Comparison of ENCODE assay signal across 8 cellular contexts in genomic region chr2:190533968-190534309, GRCh38. TPM values are rescaled to one million over a fixed set of nuclear protein-coding genes. Genes with fewer than 3 reads are reported as not detected.
DNase-seq lines count a peak whose midpoint lies in the region; ATAC-seq and TF ChIP-seq lines count a peak whose summit lies in the region.

No MANE protein-coding gene starts in this region.

- H3K27ac ChIP-seq in upper lobe of left lung: peak overlapping the region; percentile 94 to 99 (median 96)

- peaks cover 25% of the 10 kb centered on the region for H3K36me3 Mint-ChIP-seq in natural killer cell treated with Interleukin-12 subunit alpha and Interleukin-12 subunit beta and Interleukin-15 and Interleukin-18, amount 100 ng/mL, for 72 hours

- H3K9me3 ChIP-seq in upper lobe of left lung: peaks cover 0 to 3% (median 1%) of the 10 kb centered on the region in 4 donors

- WGBS in upper lobe of left lung, 2 donors: 0 to 7% methylated on average over 9 to 13 of the region's 13 CpGs

- H3K27me3 ChIP-seq in upper lobe of left lung: no peaks in the 10 kb centered on the region

- H3K27me3 Mint-ChIP-seq in natural killer cell treated with Interleukin-12 subunit alpha and Interleukin-12 subunit beta and Interleukin-15 and Interleukin-18, amount 100 ng/mL, for 72 hours: no peaks in the 10 kb centered on the region

- ATAC-seq in GM19035 (IDR thresholded peaks at IDR 0.05; ENCODE audit: unreplicated experiment) (peak; percentile 26), HG03135 (IDR thresholded peaks at IDR 0.05; ENCODE audit: unreplicated experiment) (peak; percentile 16), upper lobe of left lung (ENCODE audit: low FRiP score in 2 of 2) (peak in 1 of 2 donors; percentile 41)
- ATAC-seq in natural killer cell treated with Interleukin-12 subunit alpha and Interleukin-12 subunit beta and Interleukin-15 and Interleukin-18, amount 100 ng/mL, for 72 hours: peak in 1 of 2 donors; percentile 2

- H3K36me3 ChIP-seq in upper lobe of left lung: no peaks in the 10 kb centered on the region

- no peak for TF ChIP-seq POLR2A in upper lobe of left lung (IDR thresholded peaks at IDR 0.05)
- TF ChIP-seq POLR2A in erythroblast (IDR thresholded peaks at IDR 0.05; ENCODE audit: low read length): no peak

- H3K4me3 ChIP-seq in upper lobe of left lung: peak overlapping the region; percentile 63 to 83 (median 74)

- DNase-seq in activated CD4-positive, alpha-beta T cell treated with anti-CD3 and anti-CD28 coated beads for 24 hours (ENCODE audit: low read depth in 2 of 2): peak; percentile 22 to 30
- DNase-seq in effector CD8-positive, alpha-beta T cell (lab: John Stamatoyannopoulos, UW): peak; percentile 27
- no peak for DNase-seq in natural killer cell treated with Interleukin-12 subunit alpha and Interleukin-12 subunit beta and Interleukin-15 and Interleukin-18, amount 100 ng/mL, for 72 hours (ENCODE audit: low spot score)
- DNase-seq in upper lobe of left lung (peak in 1 of 2 donors; percentile 35), GM03348 (ENCODE audit: low spot score) (no peak), erythroblast (lab: John Stamatoyannopoulos, UW) (no peak)

- peaks cover 16% of the 10 kb centered on the region for H3K9me3 Mint-ChIP-seq in natural killer cell treated with Interleukin-12 subunit alpha and Interleukin-12 subunit beta and Interleukin-15 and Interleukin-18, amount 100 ng/mL, for 72 hours

- peak overlapping the region; percentile 98 for H3K4me3 Mint-ChIP-seq in natural killer cell treated with Interleukin-12 subunit alpha and Interleukin-12 subunit beta and Interleukin-15 and Interleukin-18, amount 100 ng/mL, for 72 hours

- H3K4me1 Mint-ChIP-seq in natural killer cell treated with Interleukin-12 subunit alpha and Interleukin-12 subunit beta and Interleukin-15 and Interleukin-18, amount 100 ng/mL, for 72 hours (ENCODE audit: low read depth in 2 of 2): peaks cover 41 to 55% of the 10 kb centered on the region in 2 donors

- peaks cover 14 to 41% (median 26%) of the 10 kb centered on the region in 4 donors for H3K4me1 ChIP-seq in upper lobe of left lung

- TF ChIP-seq CTCF in upper lobe of left lung (IDR thresholded peaks at IDR 0.05): no peak

- H3K27ac Mint-ChIP-seq in natural killer cell treated with Interleukin-12 subunit alpha and Interleukin-12 subunit beta and Interleukin-15 and Interleukin-18, amount 100 ng/mL, for 72 hours: peak overlapping the region; percentile 99 to 100

- TF ChIP-seq EP300 in upper lobe of left lung (IDR thresholded peaks at IDR 0.05): no peak

RNA-seq across cellular contexts. Expression of gene NEMP2, which starts 0.6 kb away (rescaled TPM):
- total RNA-seq in natural killer cell treated with Interleukin-12 subunit alpha and Interleukin-12 subunit beta and Interleukin-15 and Interleukin-18, amount 100 ng/mL, for 72 hours: 1 to 10 TPM; 8.3 to 9.4 TPM
- 1 to 10 TPM; 2.6 to 7.4 (median 4.3) TPM for total RNA-seq in upper lobe of left lung

Comparison
In these comparisons a context has a peak if more than half of its experiments do, and no peak if none do; other contexts are left out.
1. DNase-seq: peak in activated CD4-positive, alpha-beta T cell treated with anti-CD3 and anti-CD28 coated beads for 24 hours (2 of 2) and effector CD8-positive, alpha-beta T cell (single experiment); none in natural killer cell treated with Interleukin-12 subunit alpha and Interleukin-12 subunit beta and Interleukin-15 and Interleukin-18, amount 100 ng/mL, for 72 hours (single experiment), GM03348 (single experiment) and erythroblast (0 of 2).